ENCODE assay signal across 8 cellular contexts in the genomic region with DNA sequence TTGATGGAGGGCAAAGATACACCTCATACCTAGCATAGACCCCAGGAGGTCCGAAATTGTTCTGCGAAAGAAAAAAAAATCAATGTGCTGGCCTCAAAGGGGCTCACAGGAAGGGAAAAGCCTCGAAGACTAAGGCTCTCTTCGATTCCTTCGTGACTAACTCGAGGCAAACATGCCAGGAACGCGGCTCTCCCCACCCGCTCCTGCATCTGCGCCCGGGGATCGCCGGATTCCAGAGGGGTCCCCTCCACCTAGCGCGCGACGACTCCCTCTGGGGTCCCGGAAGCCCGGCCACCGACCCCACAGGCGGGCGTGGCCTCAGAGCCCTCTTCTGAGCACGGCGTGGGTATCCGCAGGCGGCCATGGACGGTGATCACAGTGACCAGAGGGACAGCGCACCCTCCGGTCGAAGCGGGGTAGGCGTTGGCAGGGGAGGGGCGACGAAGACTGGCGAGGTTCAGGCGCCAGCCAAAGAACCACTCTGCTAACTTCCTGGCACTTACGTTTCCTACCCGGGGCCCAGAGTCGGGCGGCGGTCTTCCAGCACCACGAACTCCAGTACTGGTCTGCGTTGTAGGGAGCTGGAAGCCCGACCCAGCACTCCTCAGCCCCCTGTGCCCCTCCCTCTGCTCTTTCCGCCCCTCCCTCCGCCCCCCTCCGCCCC. TPM values are rescaled to one million over a fixed set of nuclear protein-coding genes. Genes with fewer than 3 reads are reported as not detected.
A peak's percentile ranks its signal among the peaks of the same experiment; 100 is the strongest.
DNase-seq lines count a peak whose midpoint lies in the region; ATAC-seq and TF ChIP-seq lines count a peak whose summit lies in the region.

No MANE protein-coding gene starts in this region.

- TF ChIP-seq CTCF in BJ (IDR thresholded peaks at IDR 0.05; ENCODE audit: insufficient read depth, low read depth, low read length): peak; percentile 70

- POLR2A ChIA-PET in BJ (lab: Charles Lee): interaction anchor here (0.6 to 1.2 kb wide), 4 partner anchors 8 to 786 kb away, joined by 4 to 7 read pairs (median 7); partner anchors contain the start of gene CTDSPL2

- H3K36me3 ChIP-seq in BJ (ENCODE audit: control insufficient read depth, insufficient read depth, low read length): no peaks in the 10 kb centered on the region

- DNase-seq in BJ (ENCODE audit: low read depth) (peak; percentile 15), NCI-H128 (lab: John Stamatoyannopoulos, UW; ENCODE audit: unreplicated experiment) (peak; percentile 64), fibroblast of the conjunctiva (ENCODE audit: low read depth) (peak; percentile 9), SIG-M5 (lab: John Stamatoyannopoulos, UW) (no peak)
- peak; percentile 90 for DNase-seq in natural killer cell treated with Interleukin-12 subunit alpha and Interleukin-12 subunit beta and Interleukin-15 and Interleukin-18, amount 100 ng/mL, for 72 hours (ENCODE audit: low spot score)

- peak overlapping the region; percentile 63 for H3K4me3 ChIP-seq in BJ (ENCODE audit: low read depth, low read length)

- H3K27me3 Mint-ChIP-seq in natural killer cell treated with Interleukin-12 subunit alpha and Interleukin-12 subunit beta and Interleukin-15 and Interleukin-18, amount 100 ng/mL, for 72 hours: no peaks in the 10 kb centered on the region

- TF ChIP-seq POLR2A in GM18505 (IDR thresholded peaks at IDR 0.05; ENCODE audit: borderline replicate concordance, extremely low read depth, insufficient read depth, insufficient read length): peak; percentile 80

- H3K36me3 Mint-ChIP-seq in natural killer cell treated with Interleukin-12 subunit alpha and Interleukin-12 subunit beta and Interleukin-15 and Interleukin-18, amount 100 ng/mL, for 72 hours: peaks cover 19% of the 10 kb centered on the region

- H3K27ac Mint-ChIP-seq in natural killer cell treated with Interleukin-12 subunit alpha and Interleukin-12 subunit beta and Interleukin-15 and Interleukin-18, amount 100 ng/mL, for 72 hours: peak overlapping the region; percentile 84 to 97

- CTCF ChIA-PET in BJ (lab: Yijun Ruan, JAX): interaction anchor here (0.9 to 1.0 kb wide), 2 partner anchors 9 to 109 kb away, joined by 3 read pairs; partner anchors contain the start of gene CTDSPL2

- no peaks in the 10 kb centered on the region for H3K27me3 ChIP-seq in BJ (ENCODE audit: control insufficient read depth, insufficient read depth, low read length)

- H3K9me3 Mint-ChIP-seq in natural killer cell treated with Interleukin-12 subunit alpha and Interleukin-12 subunit beta and Interleukin-15 and Interleukin-18, amount 100 ng/mL, for 72 hours: no peaks in the 10 kb centered on the region

- peak overlapping the region; percentile 90 for H3K4me3 Mint-ChIP-seq in natural killer cell treated with Interleukin-12 subunit alpha and Interleukin-12 subunit beta and Interleukin-15 and Interleukin-18, amount 100 ng/mL, for 72 hours

- peaks cover 38 to 39% of the 10 kb centered on the region in 2 donors for H3K4me1 Mint-ChIP-seq in natural killer cell treated with Interleukin-12 subunit alpha and Interleukin-12 subunit beta and Interleukin-15 and Interleukin-18, amount 100 ng/mL, for 72 hours (ENCODE audit: low read depth in 2 of 2)

- ATAC-seq in GM18505 (IDR thresholded peaks at IDR 0.05; ENCODE audit: unreplicated experiment): peak; percentile 57
- ATAC-seq in HG02840 (IDR thresholded peaks at IDR 0.05; ENCODE audit: low FRiP score, unreplicated experiment): peak; percentile 59
- ATAC-seq in activated CD4-positive, CD25-positive, alpha-beta regulatory T cell treated with anti-CD3 and anti-CD28 coated beads, Interleukin-2, amount 50 U/mL, for 24 hours: peak; percentile 55 to 56
- peak; percentile 81 to 87 for ATAC-seq in natural killer cell treated with Interleukin-12 subunit alpha and Interleukin-12 subunit beta and Interleukin-15 and Interleukin-18, amount 100 ng/mL, for 72 hours

RNA-seq across cellular contexts. Expression of gene EIF3J, which starts 0.5 kb away (rescaled TPM):
- polyA plus RNA-seq in BJ (2011; rRNA removed): 22.5 and 54.4 TPM in 2 replicates
- polyA minus RNA-seq in BJ (2011; rRNA and poly(A)+ RNA removed): 12.8 and 15.3 TPM in 2 replicates
- total RNA-seq in natural killer cell treated with Interleukin-12 subunit alpha and Interleukin-12 subunit beta and Interleukin-15 and Interleukin-18, amount 100 ng/mL, for 72 hours: 100 to 1,000 TPM in 1 of 2 donors, 10 to 100 TPM in 1; 89.1 to 121 TPM
